Comparison of ENCODE assay signal across 27 cellular contexts in genomic region chr6:95404777-95405176, GRCh38.
"Had no signal": no experiment of that assay in that cellular context is flagged by ENCODE, and none has a peak within 500 bp of the region (broad histone marks: within the 10 kb centered on the region; RNA-seq: fewer than 3 reads in every experiment).

No MANE protein-coding gene starts in this region.

- H3K4me3 ChIP-seq: coronary artery, dorsolateral prefrontal cortex, esophagus muscularis mucosa, esophagus squamous epithelium, gastrocnemius medialis, gastroesophageal sphincter, heart left ventricle, heart right ventricle, hepatocyte had no signal

- H2AFZ ChIP-seq: hepatocyte had no signal

- H3K27ac ChIP-seq: coronary artery, dorsolateral prefrontal cortex, epithelial cell of prostate, esophagus muscularis mucosa, esophagus squamous epithelium, foreskin keratinocyte, gastrocnemius medialis, gastroesophageal sphincter, heart left ventricle, heart right ventricle, hepatocyte had no signal

- ATAC-seq: effector memory CD8-positive, alpha-beta T cell; esophagus mucosa; foreskin keratinocyte; gastrocnemius medialis; gastroesophageal sphincter; heart left ventricle; heart right ventricle had no signal

- H3K4me2 ChIP-seq: hepatocyte had no signal

- H3K4me1 ChIP-seq: esophagus muscularis mucosa, esophagus squamous epithelium, foreskin keratinocyte, gastrocnemius medialis, gastroesophageal sphincter, heart left ventricle, heart right ventricle had no signal

- H3K79me2 ChIP-seq: hepatocyte had no signal

- DNase-seq: cortex of kidney; dermis blood vessel endothelial cell; dorsolateral prefrontal cortex; effector CD4-positive, alpha-beta T cell; effector CD8-positive, alpha-beta T cell; effector memory CD4-positive, alpha-beta T cell; effector memory CD8-positive, alpha-beta T cell; endodermal cell; erythroblast; esophagus squamous epithelium; foreskin fibroblast; foreskin keratinocyte; foreskin melanocyte; gastrocnemius medialis; glutamatergic neuron; head of caudate nucleus; heart left ventricle; heart right ventricle; hippocampal formation had no signal

- FAIRE-seq: endometrium, endothelial cell of umbilical vein had no signal

- H3K36me3 ChIP-seq: esophagus muscularis mucosa, esophagus squamous epithelium, gastrocnemius medialis, gastroesophageal sphincter, heart left ventricle, heart right ventricle had no signal

- H3K9me3 ChIP-seq: esophagus muscularis mucosa, esophagus squamous epithelium, gastrocnemius medialis, gastroesophageal sphincter, heart left ventricle had no signal

- H3K27me3 ChIP-seq: dorsolateral prefrontal cortex, esophagus muscularis mucosa, esophagus squamous epithelium, foreskin keratinocyte, gastrocnemius medialis, gastroesophageal sphincter, heart left ventricle, heart right ventricle, hepatocyte had no signal
